10 cellular contexts compared by ENCODE assay signal in genomic region chr22:20239063-20239950, GRCh38. TPM values are rescaled to one million over a fixed set of nuclear protein-coding genes. Genes with fewer than 3 reads are reported as not detected.
DNase-seq lines count a peak whose midpoint lies in the region; ATAC-seq and TF ChIP-seq lines count a peak whose summit lies in the region.
"Had no signal": no experiment of that assay in that cellular context is flagged by ENCODE, and none has a peak within 500 bp of the region (broad histone marks: within the 10 kb centered on the region; RNA-seq: fewer than 3 reads in every experiment).

No MANE protein-coding gene starts in this region.

- no peaks in the 10 kb centered on the region for H3K36me3 Mint-ChIP-seq in CD4-positive, CD25-positive, alpha-beta regulatory T cell

- DNase-seq in CD4-positive, CD25-positive, alpha-beta regulatory T cell, result peak in 1 of 3 donors; percentile 16
- DNase-seq in NB4 (ENCODE audit: low read depth), result peak; percentile 94
- no peak for DNase-seq in effector memory CD4-positive, alpha-beta T cell
- no peak for DNase-seq in neuronal stem cell (ENCODE audit: low spot score)
- no peak for DNase-seq in NAMALWA (ENCODE audit: low spot score)
- DNase-seq in LoVo (ENCODE audit: low spot score), result no peak
- DNase-seq in NCI-H69 (lab: John Stamatoyannopoulos, UW), result no peak
- DNase-seq: cerebellar nuclear complex had no signal

- no peaks in the 10 kb centered on the region for H3K36me3 ChIP-seq in CD4-positive, CD25-positive, alpha-beta regulatory T cell (ENCODE audit: control insufficient read depth, insufficient read depth, low read length)
- H3K36me3 ChIP-seq in effector memory CD4-positive, alpha-beta T cell (ENCODE audit: control insufficient read depth, insufficient read depth, low read length), result no peaks in the 10 kb centered on the region
- peaks cover 15 to 16% of the 10 kb centered on the region in 2 donors for H3K36me3 ChIP-seq in neuronal stem cell (replicated peaks in 1 of 2; ENCODE audit: control insufficient read depth in 2 of 2, insufficient read depth in 2 of 2, low read length in 2 of 2)

- H3K27ac ChIP-seq in CD4-positive, CD25-positive, alpha-beta regulatory T cell (ENCODE audit: insufficient read depth, low read length, poor library complexity, severe bottlenecking), result peak overlapping the region; percentile 63
- peak overlapping the region; percentile 58 for H3K27ac ChIP-seq in effector memory CD4-positive, alpha-beta T cell (ENCODE audit: insufficient read depth, low read length, poor library complexity, severe bottlenecking)
- H3K27ac ChIP-seq in neuronal stem cell (replicated peaks; ENCODE audit: low read length), result peak overlapping the region; percentile 69
- H3K27ac ChIP-seq: KMS-11 had no signal

- no peak for ATAC-seq in CD4-positive, CD25-positive, alpha-beta regulatory T cell (ENCODE audit: low read depth in 2 of 2)
- ATAC-seq in HG03439 (IDR thresholded peaks at IDR 0.05; ENCODE audit: unreplicated experiment), result no peak

- H3K9ac ChIP-seq in neuronal stem cell (ENCODE audit: low read depth, low read length, poor library complexity), result no peak overlapping the region
- H3K9ac ChIP-seq: KMS-11 had no signal

- H3K79me1 ChIP-seq in neuronal stem cell (ENCODE audit: low read depth, low read length), result peaks cover 16% of the 10 kb centered on the region

- H4K91ac ChIP-seq in neuronal stem cell (ENCODE audit: low read depth, low read length, poor library complexity), result no peak overlapping the region

- peak overlapping the region; percentile 98 for H2BK15ac ChIP-seq in neuronal stem cell (ENCODE audit: low read length)

- H3K27me3 ChIP-seq in CD4-positive, CD25-positive, alpha-beta regulatory T cell (ENCODE audit: control insufficient read depth, insufficient read depth, low read length), result no peaks in the 10 kb centered on the region
- no peaks in the 10 kb centered on the region for H3K27me3 ChIP-seq in effector memory CD4-positive, alpha-beta T cell (replicated peaks; ENCODE audit: control insufficient read depth, insufficient read depth, low read length, poor library complexity, severe bottlenecking)
- H3K27me3 ChIP-seq in neuronal stem cell (ENCODE audit: control insufficient read depth in 3 of 3, insufficient read depth in 3 of 3, low read depth in 1 of 3, low read length in 3 of 3), result peaks cover 0 to 12% (median 0%) of the 10 kb centered on the region in 3 experiments

- H4K8ac ChIP-seq in neuronal stem cell (ENCODE audit: low read depth, low read length), result peak overlapping the region; percentile 43

- H3K27ac Mint-ChIP-seq in CD4-positive, CD25-positive, alpha-beta regulatory T cell, result peak overlapping the region; percentile 20 to 71 (median 29)

- peak overlapping the region in 1 of 4 donors; percentile 9 for H3K4me3 Mint-ChIP-seq in CD4-positive, CD25-positive, alpha-beta regulatory T cell

- H3K14ac ChIP-seq in neuronal stem cell (ENCODE audit: low read length), result no peak overlapping the region

- H2AK5ac ChIP-seq in neuronal stem cell (ENCODE audit: low read depth, low read length), result peak overlapping the region; percentile 100

- H3K9me3 Mint-ChIP-seq in CD4-positive, CD25-positive, alpha-beta regulatory T cell, result no peaks in the 10 kb centered on the region

- peak overlapping the region; percentile 99 for H3K4ac ChIP-seq in neuronal stem cell (ENCODE audit: low read length)

- no peak overlapping the region for H3K4me2 ChIP-seq in neuronal stem cell (ENCODE audit: insufficient read depth, low read length, poor library complexity, severe bottlenecking)
- H3K4me2 ChIP-seq: KMS-11 had no signal

- H3K23ac ChIP-seq in neuronal stem cell (ENCODE audit: low read depth, low read length, poor library complexity), result peak overlapping the region; percentile 90

- peaks cover 55% of the 10 kb centered on the region for H3K4me1 ChIP-seq in CD4-positive, CD25-positive, alpha-beta regulatory T cell (ENCODE audit: control insufficient read depth, insufficient read depth, low read length, poor library complexity, severe bottlenecking)
- peaks cover 56% of the 10 kb centered on the region for H3K4me1 ChIP-seq in effector memory CD4-positive, alpha-beta T cell (ENCODE audit: control insufficient read depth, insufficient read depth, low read length, poor library complexity, severe bottlenecking)
- peaks cover 34 to 37% of the 10 kb centered on the region in 2 donors for H3K4me1 ChIP-seq in neuronal stem cell (ENCODE audit: control insufficient read depth in 2 of 2, insufficient read depth in 1 of 2, low read depth in 1 of 2, low read length in 2 of 2)

- H3K27me3 Mint-ChIP-seq in CD4-positive, CD25-positive, alpha-beta regulatory T cell, result no peaks in the 10 kb centered on the region

- H2BK5ac ChIP-seq in neuronal stem cell (ENCODE audit: low read length), result peak overlapping the region; percentile 94

- TF ChIP-seq CTCF in NB4 (IDR thresholded peaks at IDR 0.05; ENCODE audit: low read depth, low read length), result peak; percentile 11

- no peaks in the 10 kb centered on the region for H3K9me3 ChIP-seq in CD4-positive, CD25-positive, alpha-beta regulatory T cell (ENCODE audit: control insufficient read depth in 2 of 2, low read length in 2 of 2)
- H3K9me3 ChIP-seq in effector memory CD4-positive, alpha-beta T cell (ENCODE audit: control insufficient read depth, low read length), result no peaks in the 10 kb centered on the region
- no peaks in the 10 kb centered on the region for H3K9me3 ChIP-seq in neuronal stem cell (replicated peaks in 1 of 2; ENCODE audit: control insufficient read depth in 2 of 2, insufficient read depth in 1 of 2, low read depth in 1 of 2, low read length in 2 of 2)

- H2AFZ ChIP-seq in neuronal stem cell (ENCODE audit: low read length), result peak overlapping the region; percentile 84

- peak overlapping the region; percentile 93 for H2BK12ac ChIP-seq in neuronal stem cell (ENCODE audit: low read length)

- peak overlapping the region; percentile 100 for H3K18ac ChIP-seq in neuronal stem cell (ENCODE audit: low read length)

- H3K4me1 Mint-ChIP-seq in CD4-positive, CD25-positive, alpha-beta regulatory T cell, result peaks cover 0 to 45% (median 9%) of the 10 kb centered on the region in 4 donors

- H2BK120ac ChIP-seq in neuronal stem cell (ENCODE audit: low read depth, low read length), result peak overlapping the region; percentile 79

- no peak for TF ChIP-seq POLR2A in NB4 (IDR thresholded peaks at IDR 0.05; ENCODE audit: extremely low read depth, insufficient read length)

- WGBS in neuronal stem cell (ENCODE audit: extremely low coverage in 2 of 2, insufficient read length in 2 of 2, insufficient replicate concordance in 1 of 2), 2 donors, result no CpG with 5 or more reads among the region's 35 CpGs

- H3K4me3 ChIP-seq in CD4-positive, CD25-positive, alpha-beta regulatory T cell (ENCODE audit: low read depth, low read length), result no peak overlapping the region
- H3K4me3 ChIP-seq in NB4 (ENCODE audit: low read depth, low read length), result peak overlapping the region; percentile 49
- no peak overlapping the region for H3K4me3 ChIP-seq in effector memory CD4-positive, alpha-beta T cell (ENCODE audit: insufficient read depth, low read depth, low read length, poor library complexity, severe bottlenecking)
- no peak overlapping the region for H3K4me3 ChIP-seq in neuronal stem cell (ENCODE audit: low read length in 2 of 2)

RNA-seq across cellular contexts. Expression of gene RTN4R, which starts 28.8 kb away (rescaled TPM):
- total RNA-seq in CD4-positive, CD25-positive, alpha-beta regulatory T cell, result 1.3 TPM
- 1 to 10 TPM; 1.2 to 3.3 (median 1.9) TPM for polyA plus RNA-seq in CD4-positive, CD25-positive, alpha-beta regulatory T cell
- 23.2 TPM for polyA plus RNA-seq in neuronal stem cell (2013, experiment 1 of 2)
- polyA plus RNA-seq in neuronal stem cell (2013, experiment 2 of 2), result 22.9 TPM
